Comparison of ENCODE assay signal across 18 cellular contexts in genomic region chr12:3869448-3869847, GRCh38. TPM values are rescaled to one million over a fixed set of nuclear protein-coding genes. Genes with fewer than 3 reads are reported as not detected.
DNase-seq lines count a peak whose midpoint lies in the region; ATAC-seq, FAIRE-seq and TF ChIP-seq lines count a peak whose summit lies in the region.
"Had no signal": no experiment of that assay in that cellular context is flagged by ENCODE, and none has a peak within 500 bp of the region (broad histone marks: within the 10 kb centered on the region; RNA-seq: fewer than 3 reads in every experiment).

No MANE protein-coding gene starts in this region.

- H3K27ac ChIP-seq in BLaER1: 0 out of 2 replicates have a peak overlapping the region, but pooled peaks have one; percentile 52
- peak overlapping the region; percentile 81 for H3K27ac ChIP-seq in DND-41 (ENCODE audit: low read length)
- H3K27ac ChIP-seq: testis had no signal

- no peaks in the 10 kb centered on the region for H3K27me3 Mint-ChIP-seq in activated CD4-positive, alpha-beta memory T cell treated with anti-CD3 and anti-CD28 coated beads, Interleukin-2, amount 10 ng/mL, durations not matched to agents 7 days and 5 days
- no peaks in the 10 kb centered on the region for H3K27me3 Mint-ChIP-seq in memory B cell
- H3K27me3 Mint-ChIP-seq: progenitor cell of endocrine pancreas had no signal

- H3K9me3 Mint-ChIP-seq in activated CD4-positive, alpha-beta memory T cell treated with anti-CD3 and anti-CD28 coated beads, Interleukin-2, amount 10 ng/mL, durations not matched to agents 7 days and 5 days: peaks cover 24% of the 10 kb centered on the region
- H3K9me3 Mint-ChIP-seq in memory B cell: peaks cover 11% of the 10 kb centered on the region

- TF ChIP-seq CTCF in DND-41 (IDR thresholded peaks at IDR 0.05; ENCODE audit: borderline replicate concordance, extremely low read depth, low read length, poor library complexity, severe bottlenecking): no peak

- peaks cover 38% of the 10 kb centered on the region for H3K4me1 ChIP-seq in BLaER1
- H3K4me1 ChIP-seq in DND-41 (ENCODE audit: insufficient read depth, low read length): peaks cover 47% of the 10 kb centered on the region
- H3K4me1 ChIP-seq: colonic mucosa had no signal

- peak overlapping the region; percentile 90 for H3K4me3 Mint-ChIP-seq in activated CD4-positive, alpha-beta memory T cell treated with anti-CD3 and anti-CD28 coated beads, Interleukin-2, amount 10 ng/mL, durations not matched to agents 7 days and 5 days
- peak overlapping the region; percentile 83 for H3K4me3 Mint-ChIP-seq in memory B cell

- H4K20me1 ChIP-seq in BLaER1: no peaks in the 10 kb centered on the region
- no peaks in the 10 kb centered on the region for H4K20me1 ChIP-seq in DND-41 (ENCODE audit: insufficient read depth, low read length)

- H3K36me3 ChIP-seq in BLaER1 (peaks cover 6% of the 10 kb centered on the region; the same call in 1 of the 2 replicates), DND-41 (ENCODE audit: insufficient read depth, low read length) (no peaks in the 10 kb centered on the region)
- H3K36me3 ChIP-seq: BE2C, colonic mucosa had no signal

- peak overlapping the region; percentile 58 for H2AFZ ChIP-seq in DND-41 (ENCODE audit: low read depth, low read length)

- H3K27me3 ChIP-seq in BLaER1 (no peaks in the 10 kb centered on the region), DND-41 (ENCODE audit: insufficient read depth, low read length, poor library complexity) (no peaks in the 10 kb centered on the region)
- H3K27me3 ChIP-seq: BE2C, colonic mucosa, testis had no signal

- H3K4me2 ChIP-seq in BLaER1: peak overlapping the region; percentile 83
- peak overlapping the region; percentile 75 for H3K4me2 ChIP-seq in DND-41 (ENCODE audit: insufficient read depth, low read length)

- H3K9ac ChIP-seq in BLaER1 (no peak overlapping the region), DND-41 (ENCODE audit: low read depth, low read length) (peak overlapping the region; percentile 78)

- H3K79me2 ChIP-seq in DND-41 (ENCODE audit: insufficient read depth, low read length): peaks cover 63% of the 10 kb centered on the region

- H3K4me3 ChIP-seq in BLaER1: peak overlapping the region; percentile 47; the same call in 1 of the 2 replicates
- peak overlapping the region; percentile 14 to 86; a peak in 3 of 4 replicates for H3K4me3 ChIP-seq in DND-41 (ENCODE audit: low read depth in 1 of 2, low read length in 2 of 2)
- H3K4me3 ChIP-seq: colonic mucosa, K562, testis had no signal

- no peak for DNase-seq in DND-41
- DNase-seq in activated CD4-positive, alpha-beta memory T cell treated with anti-CD3 and anti-CD28 coated beads, Interleukin-2, amount 10 ng/mL, durations not matched to agents 7 days and 5 days: no peak
- DNase-seq in memory B cell (ENCODE audit: low spot score in 2 of 2): no peak
- DNase-seq in H54 (ENCODE audit: insufficient read length, low spot score): no peak
- no peak for DNase-seq in dedifferentiated amniotic fluid mesenchymal stem cell (ENCODE audit: extremely low spot score)
- DNase-seq in inferior parietal cortex (ENCODE audit: extremely low spot score): no peak
- DNase-seq: amygdala, BE2C, colonic mucosa, HCEC 1CT, NCI-H1694 treated with DMSO at 0.1 percent for 48 hours, NCI-H526, testis had no signal

- H3K36me3 Mint-ChIP-seq in activated CD4-positive, alpha-beta memory T cell treated with anti-CD3 and anti-CD28 coated beads, Interleukin-2, amount 10 ng/mL, durations not matched to agents 7 days and 5 days (ENCODE audit: low read depth): peaks cover 58% of the 10 kb centered on the region
- H3K36me3 Mint-ChIP-seq in memory B cell: peaks cover 25% of the 10 kb centered on the region

- peaks cover 44% of the 10 kb centered on the region for H3K4me1 Mint-ChIP-seq in activated CD4-positive, alpha-beta memory T cell treated with anti-CD3 and anti-CD28 coated beads, Interleukin-2, amount 10 ng/mL, durations not matched to agents 7 days and 5 days
- H3K4me1 Mint-ChIP-seq in memory B cell: peaks cover 28% of the 10 kb centered on the region

- TF ChIP-seq POLR2A in H54 (IDR thresholded peaks at IDR 0.05; ENCODE audit: low read depth, low read length): no peak

- CTCF ChIA-PET in activated CD4-positive, alpha-beta memory T cell treated with anti-CD3 and anti-CD28 coated beads, Interleukin-2, amount 10 ng/mL, durations not matched to agents 7 days and 5 days (lab: Charles Lee): interaction anchor here (0.9 to 1.6 kb wide), 2 partner anchors 408 to 569 kb away, joined by 3 to 6 read pairs; no protein-coding TSS in a partner anchor

- no peak for ATAC-seq in DND-41 (ENCODE audit: insufficient read depth, low read depth)
- no peak for ATAC-seq in memory B cell (ENCODE audit: low read depth)
- ATAC-seq in HG02759 (IDR thresholded peaks at IDR 0.05; ENCODE audit: unreplicated experiment): no peak
- ATAC-seq: esophagus mucosa, K562 had no signal

- POLR2A ChIA-PET in activated CD4-positive, alpha-beta memory T cell treated with anti-CD3 and anti-CD28 coated beads, Interleukin-2, amount 10 ng/mL, durations not matched to agents 7 days and 5 days (lab: Charles Lee): interaction anchor here (0.8 to 1.4 kb wide), 8 partner anchors 9 to 404 kb away, joined by 3 to 6 read pairs (median 3); partner anchors contain the start of gene CCND2

- FAIRE-seq in H54 (lab: Jason Lieb, UNC): no peak
- FAIRE-seq: K562 had no signal

- H3K9me3 ChIP-seq in BLaER1 (peaks cover 34% of the 10 kb centered on the region), DND-41 (ENCODE audit: insufficient read depth, low read length, severe bottlenecking) (peaks cover 11% of the 10 kb centered on the region)
- H3K9me3 ChIP-seq: BE2C, colonic mucosa, testis had no signal

- H3K27ac Mint-ChIP-seq in activated CD4-positive, alpha-beta memory T cell treated with anti-CD3 and anti-CD28 coated beads, Interleukin-2, amount 10 ng/mL, durations not matched to agents 7 days and 5 days: peak overlapping the region; percentile 94
- peak overlapping the region; percentile 69 for H3K27ac Mint-ChIP-seq in memory B cell
- H3K27ac Mint-ChIP-seq: progenitor cell of endocrine pancreas had no signal

RNA-seq across cellular contexts. Expression of gene PARP11, which starts 3.8 kb away (rescaled TPM):
- total RNA-seq in activated CD4-positive, alpha-beta memory T cell treated with anti-CD3 and anti-CD28 coated beads, Interleukin-2, amount 10 ng/mL, durations not matched to agents 7 days and 5 days: 10 to 100 TPM; 26.8 to 28.6 TPM
